13 cellular contexts compared by ENCODE assay signal in the genomic region with DNA sequence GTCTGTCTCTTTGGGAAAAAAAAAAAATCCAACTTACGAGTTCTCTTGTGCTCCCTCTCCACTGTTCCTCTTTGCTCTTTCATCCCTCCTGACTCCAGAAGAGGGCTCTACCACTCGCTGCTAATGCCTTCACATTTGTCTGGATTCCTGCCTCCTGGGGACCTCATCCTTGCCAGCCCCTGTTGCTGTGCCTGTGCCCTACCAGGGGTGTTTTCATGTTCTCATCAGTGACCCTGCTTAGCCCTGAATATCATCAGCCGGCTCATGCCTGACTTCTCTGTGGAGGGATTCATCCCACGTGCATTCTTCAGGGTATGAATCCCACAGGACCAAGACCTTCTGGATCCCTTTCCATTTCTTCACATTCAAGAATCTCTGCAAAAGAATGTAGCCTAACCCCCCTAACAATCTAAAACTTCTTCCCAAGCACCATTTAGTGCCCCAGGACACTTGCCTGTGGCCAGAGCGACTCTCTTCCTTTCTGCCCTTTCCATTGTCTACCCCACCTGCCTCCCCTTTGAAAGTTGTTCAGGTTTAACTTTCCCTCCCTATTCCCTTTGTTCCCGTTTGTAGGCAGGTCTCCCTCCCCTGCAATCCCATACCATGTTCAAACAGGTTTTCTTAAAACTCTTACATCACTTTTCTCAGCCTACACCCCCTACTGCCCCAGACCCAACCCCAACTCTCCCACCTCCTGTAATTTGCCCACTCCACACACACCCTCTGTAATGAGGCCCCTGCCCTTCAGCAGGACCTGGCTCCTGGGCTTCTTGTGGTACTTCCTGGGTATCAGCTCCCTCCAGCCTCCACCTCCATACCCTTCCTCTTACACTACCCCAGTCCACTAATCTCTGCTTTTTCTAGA. TPM values are rescaled to one million over a fixed set of nuclear protein-coding genes. Genes with fewer than 3 reads are reported as not detected.
DNase-seq lines count a peak whose midpoint lies in the region; ATAC-seq and TF ChIP-seq lines count a peak whose summit lies in the region.
"Had no signal": no experiment of that assay in that cellular context is flagged by ENCODE, and none has a peak within 500 bp of the region (broad histone marks: within the 10 kb centered on the region; RNA-seq: fewer than 3 reads in every experiment).

No MANE protein-coding gene starts in this region.

- H3K4me1 ChIP-seq in upper lobe of right lung (peaks cover 62% of the 10 kb centered on the region), suprapubic skin (peaks cover 64% of the 10 kb centered on the region)

- peaks cover 13% of the 10 kb centered on the region for H3K36me3 Mint-ChIP-seq in activated naive CD8-positive, alpha-beta T cell treated with anti-CD3 and anti-CD28 coated beads for 36 hours

- no peak for TF ChIP-seq EP300 in suprapubic skin (IDR thresholded peaks at IDR 0.05)

- no peaks in the 10 kb centered on the region for H3K27me3 Mint-ChIP-seq in activated naive CD8-positive, alpha-beta T cell treated with anti-CD3 and anti-CD28 coated beads for 36 hours

- TF ChIP-seq CTCF in upper lobe of right lung (IDR thresholded peaks at IDR 0.05) (no peak), suprapubic skin (IDR thresholded peaks at IDR 0.05) (no peak)

- ATAC-seq in left ventricle myocardium superior (peak; percentile 12), Right ventricle myocardium superior (ENCODE audit: poor library complexity) (no peak), upper lobe of right lung (peak; percentile 8)

- H3K27ac ChIP-seq in upper lobe of right lung (no peak overlapping the region), suprapubic skin (no peak overlapping the region)
- H3K27ac ChIP-seq: BLaER1 had no signal

- no peak overlapping the region for H3K4me3 Mint-ChIP-seq in activated naive CD8-positive, alpha-beta T cell treated with anti-CD3 and anti-CD28 coated beads for 36 hours

- DNase-seq in left ventricle myocardium superior (no peak), Right ventricle myocardium superior (no peak), kidney tubule cell (ENCODE audit: low spot score) (peak; percentile 33), upper lobe of right lung (no peak), SHP77 (lab: John Stamatoyannopoulos, UW) (no peak), globus pallidus (ENCODE audit: low spot score) (no peak), suprapubic skin (ENCODE audit: low spot score in 2 of 2) (no peak)
- no peak for DNase-seq in activated naive CD8-positive, alpha-beta T cell treated with anti-CD3 and anti-CD28 coated beads for 36 hours
- DNase-seq: activated CD4-positive, alpha-beta T cell treated with anti-CD3 and anti-CD28 coated beads for 48 hours; NCI-H1048; PC-3; stimulated activated naive CD4-positive, alpha-beta T cell treated with Interleukin-2 at 50 U/mL for 16 hours had no signal

- TF ChIP-seq POLR2A in suprapubic skin (IDR thresholded peaks at IDR 0.05) = no peak

- peak overlapping the region; percentile 7 for H3K27ac Mint-ChIP-seq in activated naive CD8-positive, alpha-beta T cell treated with anti-CD3 and anti-CD28 coated beads for 36 hours

- 53% methylated on average over 6 of the region's 6 CpGs for WGBS in suprapubic skin

- H3K4me3 ChIP-seq in upper lobe of right lung (no peak overlapping the region), suprapubic skin (no peak overlapping the region)
- H3K4me3 ChIP-seq: BLaER1 had no signal

- intact Hi-C loops in left ventricle myocardium superior (cut with micrococcal nuclease) = no loop called here
- intact Hi-C loops in Right ventricle myocardium superior (cut with DNase I) = no loop called here
- intact Hi-C loops in upper lobe of right lung (cut with DNase I) = no loop called here

- H3K36me3 ChIP-seq in upper lobe of right lung = no peaks in the 10 kb centered on the region
- no peaks in the 10 kb centered on the region for H3K36me3 ChIP-seq in suprapubic skin

- no peaks in the 10 kb centered on the region for H3K27me3 ChIP-seq in upper lobe of right lung
- H3K27me3 ChIP-seq in suprapubic skin = no peaks in the 10 kb centered on the region
- H3K27me3 ChIP-seq: BLaER1 had no signal

- H3K9me3 Mint-ChIP-seq in activated naive CD8-positive, alpha-beta T cell treated with anti-CD3 and anti-CD28 coated beads for 36 hours = no peaks in the 10 kb centered on the region

- peaks cover 62% of the 10 kb centered on the region for H3K4me1 Mint-ChIP-seq in activated naive CD8-positive, alpha-beta T cell treated with anti-CD3 and anti-CD28 coated beads for 36 hours

- H3K9me3 ChIP-seq in upper lobe of right lung (no peaks in the 10 kb centered on the region), suprapubic skin (no peaks in the 10 kb centered on the region)
- H3K9me3 ChIP-seq: BLaER1 had no signal

RNA-seq across cellular contexts. Expression of a gene that starts 50.2 kb away (rescaled TPM):
- total RNA-seq in left ventricle myocardium superior (36.2 TPM), Right ventricle myocardium superior (34.2 TPM), upper lobe of right lung (60.2 TPM), suprapubic skin (100 to 1,000 TPM in 1 of 4 donors, 10 to 100 TPM in 3; 56.2 to 102 (median 62.6) TPM)
- 10 to 100 TPM; 17.4 to 18.5 TPM for total RNA-seq in activated naive CD8-positive, alpha-beta T cell treated with anti-CD3 and anti-CD28 coated beads for 36 hours
